ENCODE assay signal across 1 cellular context in the genomic region with DNA sequence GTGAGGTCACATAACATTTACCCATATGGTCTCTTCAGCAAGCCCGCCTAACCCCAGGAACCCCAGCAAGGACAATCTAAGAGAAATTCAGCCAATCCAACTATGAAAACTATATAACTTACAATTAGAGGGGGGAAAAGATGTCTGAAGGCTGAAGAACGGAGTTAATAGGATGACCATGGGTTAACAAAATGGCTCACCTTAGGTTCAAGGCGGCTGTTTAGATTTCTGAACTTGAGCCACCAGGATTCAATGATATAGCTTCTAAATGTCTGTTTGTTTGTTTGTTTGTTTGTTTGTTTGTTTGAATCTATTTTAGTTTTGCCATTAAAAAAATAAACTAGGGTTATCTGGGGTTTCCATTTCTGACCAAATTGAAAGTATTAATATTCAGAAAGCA.
TF ChIP-seq lines count a peak whose summit lies in the region.

No MANE protein-coding gene starts in this region.

TF ChIP-seq in GM12878, 131 proteins besides CTCF, POLR2A, EP300 and RAD21:
- no peak for TF ChIP-seq SPI1 (IDR thresholded peaks at IDR 0.05; ENCODE audit: borderline replicate concordance, insufficient read depth, low read depth, low read length)
- TF ChIP-seq, protein P1, sequence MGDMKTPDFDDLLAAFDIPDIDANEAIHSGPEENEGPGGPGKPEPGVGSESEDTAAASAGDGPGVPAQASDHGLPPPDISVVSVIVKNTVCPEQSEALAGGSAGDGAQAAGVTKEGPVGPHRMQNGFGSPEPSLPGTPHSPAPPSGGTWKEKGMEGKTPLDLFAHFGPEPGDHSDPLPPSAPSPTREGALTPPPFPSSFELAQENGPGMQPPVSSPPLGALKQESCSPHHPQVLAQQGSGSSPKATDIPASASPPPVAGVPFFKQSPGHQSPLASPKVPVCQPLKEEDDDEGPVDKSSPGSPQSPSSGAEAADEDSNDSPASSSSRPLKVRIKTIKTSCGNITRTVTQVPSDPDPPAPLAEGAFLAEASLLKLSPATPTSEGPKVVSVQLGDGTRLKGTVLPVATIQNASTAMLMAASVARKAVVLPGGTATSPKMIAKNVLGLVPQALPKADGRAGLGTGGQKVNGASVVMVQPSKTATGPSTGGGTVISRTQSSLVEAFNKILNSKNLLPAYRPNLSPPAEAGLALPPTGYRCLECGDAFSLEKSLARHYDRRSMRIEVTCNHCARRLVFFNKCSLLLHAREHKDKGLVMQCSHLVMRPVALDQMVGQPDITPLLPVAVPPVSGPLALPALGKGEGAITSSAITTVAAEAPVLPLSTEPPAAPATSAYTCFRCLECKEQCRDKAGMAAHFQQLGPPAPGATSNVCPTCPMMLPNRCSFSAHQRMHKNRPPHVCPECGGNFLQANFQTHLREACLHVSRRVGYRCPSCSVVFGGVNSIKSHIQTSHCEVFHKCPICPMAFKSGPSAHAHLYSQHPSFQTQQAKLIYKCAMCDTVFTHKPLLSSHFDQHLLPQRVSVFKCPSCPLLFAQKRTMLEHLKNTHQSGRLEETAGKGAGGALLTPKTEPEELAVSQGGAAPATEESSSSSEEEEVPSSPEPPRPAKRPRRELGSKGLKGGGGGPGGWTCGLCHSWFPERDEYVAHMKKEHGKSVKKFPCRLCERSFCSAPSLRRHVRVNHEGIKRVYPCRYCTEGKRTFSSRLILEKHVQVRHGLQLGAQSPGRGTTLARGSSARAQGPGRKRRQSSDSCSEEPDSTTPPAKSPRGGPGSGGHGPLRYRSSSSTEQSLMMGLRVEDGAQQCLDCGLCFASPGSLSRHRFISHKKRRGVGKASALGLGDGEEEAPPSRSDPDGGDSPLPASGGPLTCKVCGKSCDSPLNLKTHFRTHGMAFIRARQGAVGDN (IDR thresholded peaks at IDR 0.05): peak; percentile 70; the same call in 1 of the 2 replicates
- TF ChIP-seq, protein P2, sequence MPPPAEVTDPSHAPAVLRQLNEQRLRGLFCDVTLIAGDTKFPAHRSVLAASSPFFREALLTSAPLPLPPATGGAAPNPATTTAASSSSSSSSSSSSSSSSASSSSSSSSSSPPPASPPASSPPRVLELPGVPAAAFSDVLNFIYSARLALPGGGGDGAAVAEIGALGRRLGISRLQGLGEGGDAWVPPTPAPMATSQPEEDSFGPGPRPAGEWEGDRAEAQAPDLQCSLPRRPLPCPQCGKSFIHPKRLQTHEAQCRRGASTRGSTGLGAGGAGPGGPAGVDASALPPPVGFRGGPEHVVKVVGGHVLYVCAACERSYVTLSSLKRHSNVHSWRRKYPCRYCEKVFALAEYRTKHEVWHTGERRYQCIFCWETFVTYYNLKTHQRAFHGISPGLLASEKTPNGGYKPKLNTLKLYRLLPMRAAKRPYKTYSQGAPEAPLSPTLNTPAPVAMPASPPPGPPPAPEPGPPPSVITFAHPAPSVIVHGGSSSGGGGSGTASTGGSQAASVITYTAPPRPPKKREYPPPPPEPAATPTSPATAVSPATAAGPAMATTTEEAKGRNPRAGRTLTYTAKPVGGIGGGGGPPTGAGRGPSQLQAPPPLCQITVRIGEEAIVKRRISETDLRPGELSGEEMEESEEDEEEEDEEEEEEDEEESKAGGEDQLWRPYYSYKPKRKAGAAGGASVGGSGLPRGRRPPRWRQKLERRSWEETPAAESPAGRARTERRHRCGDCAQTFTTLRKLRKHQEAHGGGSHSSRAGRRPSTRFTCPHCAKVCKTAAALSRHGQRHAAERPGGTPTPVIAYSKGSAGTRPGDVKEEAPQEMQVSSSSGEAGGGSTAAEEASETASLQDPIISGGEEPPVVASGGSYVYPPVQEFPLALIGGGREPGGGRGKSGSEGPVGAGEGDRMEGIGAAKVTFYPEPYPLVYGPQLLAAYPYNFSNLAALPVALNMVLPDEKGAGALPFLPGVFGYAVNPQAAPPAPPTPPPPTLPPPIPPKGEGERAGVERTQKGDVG (CRISPR knock-in tag; IDR thresholded peaks at IDR 0.05): 0 out of 2 replicates have a peak, but pooled peaks have one; percentile 41
- TF ChIP-seq, protein P3, sequence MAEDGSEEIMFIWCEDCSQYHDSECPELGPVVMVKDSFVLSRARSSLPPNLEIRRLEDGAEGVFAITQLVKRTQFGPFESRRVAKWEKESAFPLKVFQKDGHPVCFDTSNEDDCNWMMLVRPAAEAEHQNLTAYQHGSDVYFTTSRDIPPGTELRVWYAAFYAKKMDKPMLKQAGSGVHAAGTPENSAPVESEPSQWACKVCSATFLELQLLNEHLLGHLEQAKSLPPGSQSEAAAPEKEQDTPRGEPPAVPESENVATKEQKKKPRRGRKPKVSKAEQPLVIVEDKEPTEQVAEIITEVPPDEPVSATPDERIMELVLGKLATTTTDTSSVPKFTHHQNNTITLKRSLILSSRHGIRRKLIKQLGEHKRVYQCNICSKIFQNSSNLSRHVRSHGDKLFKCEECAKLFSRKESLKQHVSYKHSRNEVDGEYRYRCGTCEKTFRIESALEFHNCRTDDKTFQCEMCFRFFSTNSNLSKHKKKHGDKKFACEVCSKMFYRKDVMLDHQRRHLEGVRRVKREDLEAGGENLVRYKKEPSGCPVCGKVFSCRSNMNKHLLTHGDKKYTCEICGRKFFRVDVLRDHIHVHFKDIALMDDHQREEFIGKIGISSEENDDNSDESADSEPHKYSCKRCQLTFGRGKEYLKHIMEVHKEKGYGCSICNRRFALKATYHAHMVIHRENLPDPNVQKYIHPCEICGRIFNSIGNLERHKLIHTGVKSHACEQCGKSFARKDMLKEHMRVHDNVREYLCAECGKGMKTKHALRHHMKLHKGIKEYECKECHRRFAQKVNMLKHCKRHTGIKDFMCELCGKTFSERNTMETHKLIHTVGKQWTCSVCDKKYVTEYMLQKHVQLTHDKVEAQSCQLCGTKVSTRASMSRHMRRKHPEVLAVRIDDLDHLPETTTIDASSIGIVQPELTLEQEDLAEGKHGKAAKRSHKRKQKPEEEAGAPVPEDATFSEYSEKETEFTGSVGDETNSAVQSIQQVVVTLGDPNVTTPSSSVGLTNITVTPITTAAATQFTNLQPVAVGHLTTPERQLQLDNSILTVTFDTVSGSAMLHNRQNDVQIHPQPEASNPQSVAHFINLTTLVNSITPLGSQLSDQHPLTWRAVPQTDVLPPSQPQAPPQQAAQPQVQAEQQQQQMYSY (CRISPR knock-in tag; IDR thresholded peaks at IDR 0.05): peak; percentile 69; the same call in 1 of the 2 replicates
- TF ChIP-seq, protein P4, sequence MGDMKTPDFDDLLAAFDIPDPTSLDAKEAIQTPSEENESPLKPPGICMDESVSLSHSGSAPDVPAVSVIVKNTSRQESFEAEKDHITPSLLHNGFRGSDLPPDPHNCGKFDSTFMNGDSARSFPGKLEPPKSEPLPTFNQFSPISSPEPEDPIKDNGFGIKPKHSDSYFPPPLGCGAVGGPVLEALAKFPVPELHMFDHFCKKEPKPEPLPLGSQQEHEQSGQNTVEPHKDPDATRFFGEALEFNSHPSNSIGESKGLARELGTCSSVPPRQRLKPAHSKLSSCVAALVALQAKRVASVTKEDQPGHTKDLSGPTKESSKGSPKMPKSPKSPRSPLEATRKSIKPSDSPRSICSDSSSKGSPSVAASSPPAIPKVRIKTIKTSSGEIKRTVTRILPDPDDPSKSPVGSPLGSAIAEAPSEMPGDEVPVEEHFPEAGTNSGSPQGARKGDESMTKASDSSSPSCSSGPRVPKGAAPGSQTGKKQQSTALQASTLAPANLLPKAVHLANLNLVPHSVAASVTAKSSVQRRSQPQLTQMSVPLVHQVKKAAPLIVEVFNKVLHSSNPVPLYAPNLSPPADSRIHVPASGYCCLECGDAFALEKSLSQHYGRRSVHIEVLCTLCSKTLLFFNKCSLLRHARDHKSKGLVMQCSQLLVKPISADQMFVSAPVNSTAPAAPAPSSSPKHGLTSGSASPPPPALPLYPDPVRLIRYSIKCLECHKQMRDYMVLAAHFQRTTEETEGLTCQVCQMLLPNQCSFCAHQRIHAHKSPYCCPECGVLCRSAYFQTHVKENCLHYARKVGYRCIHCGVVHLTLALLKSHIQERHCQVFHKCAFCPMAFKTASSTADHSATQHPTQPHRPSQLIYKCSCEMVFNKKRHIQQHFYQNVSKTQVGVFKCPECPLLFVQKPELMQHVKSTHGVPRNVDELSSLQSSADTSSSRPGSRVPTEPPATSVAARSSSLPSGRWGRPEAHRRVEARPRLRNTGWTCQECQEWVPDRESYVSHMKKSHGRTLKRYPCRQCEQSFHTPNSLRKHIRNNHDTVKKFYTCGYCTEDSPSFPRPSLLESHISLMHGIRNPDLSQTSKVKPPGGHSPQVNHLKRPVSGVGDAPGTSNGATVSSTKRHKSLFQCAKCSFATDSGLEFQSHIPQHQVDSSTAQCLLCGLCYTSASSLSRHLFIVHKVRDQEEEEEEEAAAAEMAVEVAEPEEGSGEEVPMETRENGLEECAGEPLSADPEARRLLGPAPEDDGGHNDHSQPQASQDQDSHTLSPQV (IDR thresholded peaks at IDR 0.05): peak; percentile 94
